In the genomic region with DNA sequence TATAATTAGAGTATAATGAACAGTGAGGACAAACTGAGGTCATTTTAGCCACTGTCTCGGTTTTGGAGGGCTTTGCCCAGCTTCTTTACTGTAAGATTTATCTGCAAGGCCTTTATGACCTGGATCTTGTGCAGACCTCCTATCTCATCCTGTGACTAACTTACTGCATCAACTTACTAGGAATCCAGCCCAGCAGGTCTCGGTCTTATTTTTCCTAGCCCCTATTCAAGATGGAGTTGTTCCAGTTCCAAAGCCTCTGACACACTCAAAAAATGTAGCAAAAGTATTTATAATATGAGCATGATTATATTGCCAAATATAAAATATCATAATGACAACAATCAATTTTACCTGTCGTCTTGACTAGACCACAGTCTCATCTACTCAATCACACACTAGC, we compare ENCODE assay signal across 25 cellular contexts.
"Had no signal": no experiment of that assay in that cellular context is flagged by ENCODE, and none has a peak within 500 bp of the region (broad histone marks: within the 10 kb centered on the region; RNA-seq: fewer than 3 reads in every experiment).

No MANE protein-coding gene starts in this region.

- H3K27ac ChIP-seq: stomach, suprapubic skin, testis, thoracic aorta, thyroid gland, tibial artery, tibial nerve, transverse colon, upper lobe of left lung, upper lobe of right lung, uterus, vagina had no signal

- DNase-seq: stimulated activated CD4-positive, alpha-beta T cell treated with anti-CD3 and anti-CD28 coated beads, Interleukin-2, amount 100 ng/mL, for 48 hours; stimulated activated CD4-positive, alpha-beta T cell treated with anti-CD3 and anti-CD28 coated beads, Interleukin-4, amount 100 ng/mL, for 1 hour; stimulated activated CD4-positive, alpha-beta T cell treated with anti-CD3 and anti-CD28 coated beads, Interleukin-4, amount 100 ng/mL, for 24 hours; stimulated activated CD4-positive, alpha-beta T cell treated with anti-CD3 and anti-CD28 coated beads, Interleukin-4, amount 100 ng/mL, for 4 hours; stimulated activated CD8-positive, alpha-beta memory T cell treated with anti-CD3 and anti-CD28 coated beads, Interleukin-4, amount 100 ng/mL, for 48 hours; stimulated activated naive B cell treated with anti-CD40 and anti-IgM and Interleukin-4, amounts not matched to agents 10 μg/mL and 1 μg/mL and 100 μg/mL, for 72 hours; stimulated activated naive CD4-positive, alpha-beta T cell; stimulated activated naive CD4-positive, alpha-beta T cell treated with Interleukin-2 at 50 U/mL for 16 hours; stimulated activated naive CD8-positive, alpha-beta T cell treated with anti-CD3 and anti-CD28 coated beads, Interleukin-15, amount 100 ng/mL, for 72 hours; stimulated activated naive CD8-positive, alpha-beta T cell treated with anti-CD3 and anti-CD28 coated beads, Interleukin-15, Interleukin-2, amounts not matched to agents 100 U/mL and 50 U/mL, for 24 hours; stomach; substantia nigra; testis; thyroid gland; tibial artery; transverse colon; upper lobe of left lung; upper lobe of right lung; uterus had no signal

- H3K9me3 ChIP-seq: stomach, suprapubic skin, testis, thoracic aorta, thyroid gland, tibial artery, tibial nerve, transverse colon, upper lobe of left lung, upper lobe of right lung, uterus, vagina had no signal

- H3K4me1 ChIP-seq: stomach, suprapubic skin, testis, thyroid gland, tibial artery, tibial nerve, transverse colon, upper lobe of left lung, upper lobe of right lung, uterus, vagina had no signal

- H3K4me3 ChIP-seq: stomach, suprapubic skin, testis, thoracic aorta, thyroid gland, tibial artery, tibial nerve, transverse colon, upper lobe of left lung, upper lobe of right lung, uterus, vagina had no signal

- H3K27me3 ChIP-seq: testis, thyroid gland, tibial nerve, upper lobe of left lung, uterus, vagina had no signal

- ATAC-seq: stimulated activated effector memory CD8-positive, alpha-beta T cell treated with anti-CD3 and anti-CD28 coated beads, Interleukin-12 subunit alpha, Interleukin-12 subunit beta, amount 100 ng/mL, for 72 hours; stimulated activated memory B cell treated with anti-CD40 and anti-IgM and Interleukin-4, amounts not matched to agents 10 μg/mL and 1 μg/mL and 100 μg/mL, for 72 hours; stimulated activated naive B cell treated with anti-CD40 and anti-IgM and Interleukin-4, amounts not matched to agents 10 μg/mL and 1 μg/mL and 100 μg/mL, for 72 hours; stimulated activated naive CD8-positive, alpha-beta T cell treated with anti-CD3 and anti-CD28 coated beads, Interleukin-15, amount 100 ng/mL, for 72 hours; stimulated activated naive CD8-positive, alpha-beta T cell treated with anti-CD3 and anti-CD28 coated beads, Interleukin-15, Interleukin-2, amounts not matched to agents 100 U/mL and 50 U/mL, for 24 hours; upper lobe of right lung had no signal

- H3K36me3 ChIP-seq: stomach, suprapubic skin, thoracic aorta, thyroid gland, tibial artery, tibial nerve, transverse colon, upper lobe of left lung, upper lobe of right lung, uterus, vagina had no signal
